8 cellular contexts compared by ENCODE assay signal in genomic region chr2:218806346-218806978, GRCh38. TPM values are rescaled to one million over a fixed set of nuclear protein-coding genes. Genes with fewer than 3 reads are reported as not detected.
DNase-seq lines count a peak whose midpoint lies in the region; ATAC-seq and TF ChIP-seq lines count a peak whose summit lies in the region.

No MANE protein-coding gene starts in this region.

- peaks cover 0 to 2% of the 10 kb centered on the region in 2 donors for H3K9me3 ChIP-seq in esophagus (ENCODE audit: control insufficient read depth in 2 of 2, insufficient read depth in 1 of 2, low read depth in 1 of 2, low read length in 1 of 2)
- H3K9me3 ChIP-seq in ovary, result no peaks in the 10 kb centered on the region

- peak overlapping the region; percentile 67 to 71 for H3K27ac ChIP-seq in esophagus (ENCODE audit: low read depth in 2 of 2, low read length in 1 of 2)
- H3K27ac ChIP-seq in ovary, result peak overlapping the region in 1 of 2 donors; percentile 70

- H3K27me3 ChIP-seq in esophagus (ENCODE audit: control insufficient read depth in 1 of 2, insufficient read depth in 2 of 2, low read length in 2 of 2) (no peaks in the 10 kb centered on the region), ovary (no peaks in the 10 kb centered on the region)

- TF ChIP-seq CTCF in ovary (IDR thresholded peaks at IDR 0.05), result peak in 1 of 3 donors; percentile 24
- TF ChIP-seq CTCF in glutamatergic neuron (IDR thresholded peaks at IDR 0.05; ENCODE audit: partially characterized antibody, unreplicated experiment), result no peak

- DNase-seq in DMS53 (lab: John Stamatoyannopoulos, UW) (peak; percentile 38), DMS53 treated with DMSO at 0.1 percent for 48 hours (lab: John Stamatoyannopoulos, UW; ENCODE audit: unreplicated experiment) (no peak), NOMO-1 (lab: John Stamatoyannopoulos, UW; ENCODE audit: unreplicated experiment in 2 of 2) (peak; percentile 70 to 89), ovary (peak; percentile 76 to 90 (median 80)), SHP77 treated with DMSO at 0.1 percent for 48 hours (lab: John Stamatoyannopoulos, UW) (no peak), glutamatergic neuron (no peak)

- no peak overlapping the region for H3K27ac Mint-ChIP-seq in glutamatergic neuron (ENCODE audit: unreplicated experiment)

- intact Hi-C loops in ovary (cut with DNase I), result no loop called here

- no peak overlapping the region for H3K4me3 Mint-ChIP-seq in glutamatergic neuron (ENCODE audit: unreplicated experiment)

- no peaks in the 10 kb centered on the region for H3K36me3 Mint-ChIP-seq in glutamatergic neuron (ENCODE audit: unreplicated experiment)

- WGBS in esophagus, 2 donors, result 20 to 26% methylated on average over 10 of the region's 10 CpGs
- WGBS in ovary, 3 donors, result 3 to 9% (median 5%) methylated on average over 10 of the region's 10 CpGs

- peak; percentile 36 for TF ChIP-seq POLR2A in ovary (IDR thresholded peaks at IDR 0.05)

- no peaks in the 10 kb centered on the region for H3K9me3 Mint-ChIP-seq in glutamatergic neuron (ENCODE audit: unreplicated experiment)

- H3K4me3 ChIP-seq in esophagus (ENCODE audit: low read depth in 1 of 2, low read length in 2 of 2) (no peak overlapping the region), ovary (no peak overlapping the region)

- no peaks in the 10 kb centered on the region for H3K4me1 ChIP-seq in esophagus (ENCODE audit: control insufficient read depth in 2 of 2, insufficient read depth in 2 of 2, low read length in 1 of 2)
- peaks cover 7% of the 10 kb centered on the region for H3K4me1 ChIP-seq in ovary (ENCODE audit: insufficient read depth)

- H3K27me3 Mint-ChIP-seq in glutamatergic neuron (ENCODE audit: unreplicated experiment), result no peaks in the 10 kb centered on the region

- TF ChIP-seq EP300 in ovary (IDR thresholded peaks at IDR 0.05), result no peak

- H3K4me1 Mint-ChIP-seq in glutamatergic neuron (ENCODE audit: low read depth, unreplicated experiment), result no peaks in the 10 kb centered on the region

- H3K36me3 ChIP-seq in esophagus (ENCODE audit: control insufficient read depth in 2 of 2, insufficient read depth in 2 of 2, low read length in 1 of 2) (no peaks in the 10 kb centered on the region), ovary (no peaks in the 10 kb centered on the region)

- ATAC-seq in HG02852 (IDR thresholded peaks at IDR 0.05; ENCODE audit: unreplicated experiment), result no peak

RNA-seq across cellular contexts. Expression of gene CYP27A1, which starts 24.5 kb away (rescaled TPM):
- polyA plus RNA-seq in esophagus (1 to 10 TPM; 3.3 to 5.4 TPM), ovary (10 to 100 TPM; 30.0 to 39.0 TPM)
- total RNA-seq in ovary (10 to 100 TPM; 22.0 to 59.5 (median 34.4) TPM), glutamatergic neuron (ENCODE audit: unreplicated experiment) (0.98 TPM)

RNA-seq across cellular contexts. Expression of gene PRKAG3, which starts 25.1 kb away (rescaled TPM):
- under 1 TPM in 1 of 2 donors, not detected in 1; 0.02 TPM for polyA plus RNA-seq in esophagus
- under 1 TPM in 2 of 7 donors, not detected in 5; 0.11 to 0.32 TPM for total RNA-seq in ovary
- not detected for polyA plus RNA-seq in ovary
- not detected for total RNA-seq in glutamatergic neuron (ENCODE audit: unreplicated experiment)

RNA-seq across cellular contexts. Expression of gene WNT6, which starts 53.1 kb away (rescaled TPM):
- polyA plus RNA-seq in esophagus (under 1 TPM; 0.31 to 0.76 TPM), ovary (1 to 10 TPM in 1 of 2 donors, under 1 TPM in 1; 0.13 to 2.9 TPM)
- total RNA-seq in ovary (1 to 10 TPM; 1.1 to 4.5 (median 2.0) TPM), glutamatergic neuron (ENCODE audit: unreplicated experiment) (0.66 TPM)

Comparison
In these comparisons a context has a peak if more than half of its experiments do, and no peak if none do; other contexts are left out.
1. DNase-seq: peak in DMS53 (single experiment), NOMO-1 (2 of 2) and ovary (5 of 5); none in DMS53 treated with DMSO at 0.1 percent for 48 hours (single experiment), SHP77 treated with DMSO at 0.1 percent for 48 hours (single experiment) and glutamatergic neuron (single experiment).
2. RNA of gene CYP27A1, which starts 24.5 kb away (total RNA-seq): 22.0 to 59.5 TPM in ovary; 0.98 TPM in glutamatergic neuron (single experiment); every median in the first group is over 10 times any median in the second.